Comparison of ENCODE assay signal across 1 cellular context in the genomic region with DNA sequence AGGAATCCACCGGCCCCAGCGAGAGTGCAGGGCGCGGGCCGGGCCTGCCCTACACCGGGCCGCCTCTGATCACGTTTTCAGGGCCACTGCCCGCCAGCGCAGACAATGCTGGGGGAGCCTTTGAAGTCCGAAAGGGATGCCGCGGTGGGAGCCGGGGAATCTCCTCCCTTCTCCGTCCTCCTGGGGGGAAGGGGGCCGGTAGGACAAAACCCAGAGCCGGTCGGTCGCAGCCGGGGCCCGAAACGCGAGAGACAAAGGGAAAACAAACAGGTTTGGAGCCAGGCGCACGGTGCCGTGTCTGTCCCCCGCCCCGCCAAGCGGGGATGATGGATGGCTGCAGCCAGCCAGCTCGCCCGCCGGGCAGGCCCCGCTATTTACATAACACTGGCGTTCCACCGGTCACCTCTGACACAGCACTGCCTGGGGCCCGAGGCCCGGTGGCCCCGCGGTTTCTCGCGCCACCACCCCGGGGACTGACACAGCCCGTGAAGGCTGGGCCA.
TF ChIP-seq lines count a peak whose summit lies in the region.

No MANE protein-coding gene starts in this region.

TF ChIP-seq in IMR-90, 13 proteins besides CTCF, POLR2A, EP300 and RAD21:
- no peak for TF ChIP-seq MAFK (IDR thresholded peaks at IDR 0.05; ENCODE audit: low read depth, low read length)
- TF ChIP-seq FOS (IDR thresholded peaks at IDR 0.05; ENCODE audit: low read depth, low read length), result no peak
- TF ChIP-seq BHLHE40 (IDR thresholded peaks at IDR 0.05; ENCODE audit: low read depth, low read length), result no peak
- TF ChIP-seq, protein P1, sequence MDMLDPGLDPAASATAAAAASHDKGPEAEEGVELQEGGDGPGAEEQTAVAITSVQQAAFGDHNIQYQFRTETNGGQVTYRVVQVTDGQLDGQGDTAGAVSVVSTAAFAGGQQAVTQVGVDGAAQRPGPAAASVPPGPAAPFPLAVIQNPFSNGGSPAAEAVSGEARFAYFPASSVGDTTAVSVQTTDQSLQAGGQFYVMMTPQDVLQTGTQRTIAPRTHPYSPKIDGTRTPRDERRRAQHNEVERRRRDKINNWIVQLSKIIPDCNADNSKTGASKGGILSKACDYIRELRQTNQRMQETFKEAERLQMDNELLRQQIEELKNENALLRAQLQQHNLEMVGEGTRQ (IDR thresholded peaks at IDR 0.05; ENCODE audit: low read depth, low read length), result no peak
- TF ChIP-seq, protein P2, sequence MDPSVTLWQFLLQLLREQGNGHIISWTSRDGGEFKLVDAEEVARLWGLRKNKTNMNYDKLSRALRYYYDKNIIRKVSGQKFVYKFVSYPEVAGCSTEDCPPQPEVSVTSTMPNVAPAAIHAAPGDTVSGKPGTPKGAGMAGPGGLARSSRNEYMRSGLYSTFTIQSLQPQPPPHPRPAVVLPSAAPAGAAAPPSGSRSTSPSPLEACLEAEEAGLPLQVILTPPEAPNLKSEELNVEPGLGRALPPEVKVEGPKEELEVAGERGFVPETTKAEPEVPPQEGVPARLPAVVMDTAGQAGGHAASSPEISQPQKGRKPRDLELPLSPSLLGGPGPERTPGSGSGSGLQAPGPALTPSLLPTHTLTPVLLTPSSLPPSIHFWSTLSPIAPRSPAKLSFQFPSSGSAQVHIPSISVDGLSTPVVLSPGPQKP (IDR thresholded peaks at IDR 0.05; ENCODE audit: borderline replicate concordance, low read depth, low read length), result no peak
- no peak for TF ChIP-seq RCOR1 (IDR thresholded peaks at IDR 0.05; ENCODE audit: insufficient replicate concordance, low read length)
- TF ChIP-seq MAZ (IDR thresholded peaks at IDR 0.05; ENCODE audit: borderline replicate concordance, low read depth, low read length), result no peak
- no peak for TF ChIP-seq SMC3 (IDR thresholded peaks at IDR 0.05; ENCODE audit: low read depth, low read length)
- TF ChIP-seq NFE2L2 (IDR thresholded peaks at IDR 0.05; ENCODE audit: low read depth, low read length), result no peak
- no peak for TF ChIP-seq MXI1 (IDR thresholded peaks at IDR 0.05; ENCODE audit: borderline replicate concordance, low read depth, low read length)
- no peak for TF ChIP-seq CHD1 (IDR thresholded peaks at IDR 0.05; ENCODE audit: low read depth, low read length)
- no peak for TF ChIP-seq CEBPB (IDR thresholded peaks at IDR 0.05; ENCODE audit: low read depth, low read length)
- TF ChIP-seq RFX5 (IDR thresholded peaks at IDR 0.05; ENCODE audit: low read depth, low read length), result no peak
